15 cellular contexts compared by ENCODE assay signal in genomic region chr5:58496488-58496887, GRCh38. TPM values are rescaled to one million over a fixed set of nuclear protein-coding genes. Genes with fewer than 3 reads are reported as not detected.
DNase-seq lines count a peak whose midpoint lies in the region; ATAC-seq and TF ChIP-seq lines count a peak whose summit lies in the region.
"Had no signal": no experiment of that assay in that cellular context is flagged by ENCODE, and none has a peak within 500 bp of the region (broad histone marks: within the 10 kb centered on the region; RNA-seq: fewer than 3 reads in every experiment).

No MANE protein-coding gene starts in this region.

- peaks cover 6 to 8% of the 10 kb centered on the region in 2 donors for H3K9me3 Mint-ChIP-seq in stimulated activated naive B cell treated with anti-CD40 and anti-IgM and Interleukin-4, amounts not matched to agents 10 μg/mL and 1 μg/mL and 100 μg/mL, for 72 hours
- H3K9me3 Mint-ChIP-seq: activated CD4-positive, alpha-beta T cell treated with anti-CD3 and anti-CD28 coated beads, Interleukin-2, amount 10 ng/mL, durations not matched to agents 7 days and 5 days had no signal

- peak; percentile 36 for TF ChIP-seq CTCF in epithelial cell of esophagus (IDR thresholded peaks at IDR 0.05; ENCODE audit: insufficient read depth, low read depth, low read length, missing control alignments)

- peaks cover 47 to 58% of the 10 kb centered on the region in 2 donors for H3K4me1 Mint-ChIP-seq in stimulated activated naive B cell treated with anti-CD40 and anti-IgM and Interleukin-4, amounts not matched to agents 10 μg/mL and 1 μg/mL and 100 μg/mL, for 72 hours

- peak; percentile 15 for DNase-seq in NCI-H82 (lab: John Stamatoyannopoulos, UW)
- no peak for DNase-seq in NCI-H82 treated with DMSO at 0.1 percent for 48 hours (lab: John Stamatoyannopoulos, UW; ENCODE audit: unreplicated experiment)
- peak; percentile 13 for DNase-seq in NCI-H146 (lab: John Stamatoyannopoulos, UW)
- no peak for DNase-seq in epithelial cell of esophagus (ENCODE audit: low read depth)
- no peak for DNase-seq in stimulated activated naive B cell treated with anti-CD40 and anti-IgM and Interleukin-4, amounts not matched to agents 10 μg/mL and 1 μg/mL and 100 μg/mL, for 72 hours
- no peak for DNase-seq in A172 (ENCODE audit: low spot score)
- DNase-seq in occipital lobe (lab: John Stamatoyannopoulos, UW) = no peak
- no peak for DNase-seq in amniotic stem cell (lab: John Stamatoyannopoulos, UW)
- DNase-seq: activated CD4-positive, alpha-beta T cell treated with anti-CD3 and anti-CD28 coated beads, Interleukin-2, amount 10 ng/mL, durations not matched to agents 7 days and 5 days; activated gamma-delta T cell; GF-D8; left colon; pancreas; stomach had no signal

- no peak overlapping the region for H3K4me3 Mint-ChIP-seq in stimulated activated naive B cell treated with anti-CD40 and anti-IgM and Interleukin-4, amounts not matched to agents 10 μg/mL and 1 μg/mL and 100 μg/mL, for 72 hours
- H3K4me3 Mint-ChIP-seq: activated CD4-positive, alpha-beta T cell treated with anti-CD3 and anti-CD28 coated beads, Interleukin-2, amount 10 ng/mL, durations not matched to agents 7 days and 5 days had no signal

- ATAC-seq in stimulated activated naive B cell treated with anti-CD40 and anti-IgM and Interleukin-4, amounts not matched to agents 10 μg/mL and 1 μg/mL and 100 μg/mL, for 72 hours (replicated peaks) = no peak
- ATAC-seq: left colon, pancreas had no signal

- peaks cover 31 to 32% of the 10 kb centered on the region in 2 donors for H3K36me3 Mint-ChIP-seq in stimulated activated naive B cell treated with anti-CD40 and anti-IgM and Interleukin-4, amounts not matched to agents 10 μg/mL and 1 μg/mL and 100 μg/mL, for 72 hours

- no peaks in the 10 kb centered on the region for H3K27me3 Mint-ChIP-seq in stimulated activated naive B cell treated with anti-CD40 and anti-IgM and Interleukin-4, amounts not matched to agents 10 μg/mL and 1 μg/mL and 100 μg/mL, for 72 hours

- no peak overlapping the region for H3K4me3 ChIP-seq in epithelial cell of esophagus (ENCODE audit: low read length)
- H3K4me3 ChIP-seq: pancreas, stomach had no signal

- H3K27ac Mint-ChIP-seq in stimulated activated naive B cell treated with anti-CD40 and anti-IgM and Interleukin-4, amounts not matched to agents 10 μg/mL and 1 μg/mL and 100 μg/mL, for 72 hours = peak overlapping the region; percentile 57
- H3K27ac Mint-ChIP-seq: activated CD4-positive, alpha-beta T cell treated with anti-CD3 and anti-CD28 coated beads, Interleukin-2, amount 10 ng/mL, durations not matched to agents 7 days and 5 days had no signal

RNA-seq across cellular contexts. Expression of gene GAPT, which starts 5.3 kb away (rescaled TPM):
- total RNA-seq in A172 (2014; rRNA removed; shearing (Covaris generic)) = not detected in 2 replicates
- total RNA-seq in occipital lobe = 0.31 TPM
- total RNA-seq: activated CD4-positive, alpha-beta T cell treated with anti-CD3 and anti-CD28 coated beads, Interleukin-2, amount 10 ng/mL, durations not matched to agents 7 days and 5 days; NCI-H460 had no signal

RNA-seq across cellular contexts. Expression of gene PLK2, which starts 36.6 kb away (rescaled TPM):
- total RNA-seq in A172 (2014; rRNA removed; shearing (Covaris generic)) = 381 and 541 TPM in 2 replicates
- 448 TPM for total RNA-seq in occipital lobe

Comparison
In these comparisons a context has a peak if more than half of its experiments do, and no peak if none do; other contexts are left out.
1. DNase-seq: peak in NCI-H82 (single experiment) and NCI-H146 (single experiment); none in NCI-H82 treated with DMSO at 0.1 percent for 48 hours (single experiment), epithelial cell of esophagus (single experiment), stimulated activated naive B cell treated with anti-CD40 and anti-IgM and Interleukin-4, amounts not matched to agents 10 μg/mL and 1 μg/mL and 100 μg/mL, for 72 hours (single experiment), A172 (single experiment), occipital lobe (single experiment) and amniotic stem cell (single experiment).